Comparison of ENCODE assay signal across 34 cellular contexts in the genomic region with DNA sequence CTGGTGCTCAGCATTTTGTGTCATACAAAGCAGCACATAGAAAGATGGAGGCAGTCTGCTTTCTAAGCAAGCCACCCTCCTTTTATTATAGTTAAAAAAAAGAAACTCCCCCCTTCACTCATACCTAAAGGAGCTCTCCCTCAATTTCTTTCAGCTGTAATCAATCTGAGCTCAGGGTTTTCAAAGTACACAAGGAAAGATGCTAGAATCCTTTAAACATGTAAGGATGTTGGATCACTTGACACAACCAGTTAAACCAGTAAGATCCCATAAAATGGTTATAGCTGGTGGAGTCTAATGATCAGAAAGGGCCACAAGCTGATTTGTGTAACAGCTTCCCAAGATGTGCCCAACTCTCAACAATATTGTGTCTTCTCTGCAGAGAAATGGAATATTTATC. TPM values are rescaled to one million over a fixed set of nuclear protein-coding genes. Genes with fewer than 3 reads are reported as not detected.
"Had no signal": no experiment of that assay in that cellular context is flagged by ENCODE, and none has a peak within 500 bp of the region (broad histone marks: within the 10 kb centered on the region; RNA-seq: fewer than 3 reads in every experiment).

Gene CALHM4 (plus strand): TSS at position 301 of the 400 bp plus-strand sequence. CDS start 43 bp downstream, at position 344.

- H3K4me3 ChIP-seq: left lung, lower lobe of right lung, ovary, prostate gland, skin epidermis, suprapubic skin, thoracic aorta, tibial artery, upper lobe of right lung had no signal

- H3K27me3 ChIP-seq: left lung, ovary, suprapubic skin, tibial artery, upper lobe of right lung had no signal

- H3K36me3 ChIP-seq: left lung, lower lobe of right lung, neutrophil, ovary, prostate gland, suprapubic skin, thoracic aorta, tibial artery, upper lobe of right lung had no signal

- DNase-seq: hypothalamus; immature natural killer cell; kidney; left colon; left lung; lower lobe of right lung; mammary epithelial cell; mesenchymal stem cell; naive thymus-derived CD8-positive, alpha-beta T cell; occipital lobe; ovary; posterior cingulate gyrus; retina; right cardiac atrium; stimulated activated CD4-positive, alpha-beta T cell treated with anti-CD3 and anti-CD28 coated beads, Interleukin-12 subunit alpha, Interleukin-12 subunit beta, amount 100 ng/mL, for 4 hours; stimulated activated CD4-positive, alpha-beta T cell treated with anti-CD3 and anti-CD28 coated beads, Interleukin-15, amount 100 ng/mL, for 24 hours; stimulated activated CD4-positive, alpha-beta T cell treated with anti-CD3 and anti-CD28 coated beads, Interleukin-4, amount 100 ng/mL, for 24 hours; stimulated activated naive CD4-positive, alpha-beta T cell; tibial artery; trophoblast cell; upper lobe of right lung had no signal

- ATAC-seq: left colon; left lung; lower lobe of right lung; naive thymus-derived CD8-positive, alpha-beta T cell; right cardiac atrium; sciatic nerve; stimulated activated effector memory CD8-positive, alpha-beta T cell treated with anti-CD3 and anti-CD28 coated beads, Interleukin-12 subunit alpha, Interleukin-12 subunit beta, amount 100 ng/mL, for 72 hours; upper lobe of right lung had no signal

- H3K27ac ChIP-seq: left lung, lower lobe of right lung, neutrophil, ovary, prostate gland, skin epidermis, suprapubic skin, thoracic aorta, tibial artery, upper lobe of right lung had no signal

- H3K4me1 ChIP-seq: left lung, lower lobe of right lung, prostate gland, suprapubic skin, upper lobe of right lung had no signal

- H3K9me3 ChIP-seq: left lung, lower lobe of right lung, neutrophil, ovary, prostate gland, suprapubic skin, thoracic aorta, tibial artery, upper lobe of right lung had no signal

- FAIRE-seq: islet of Langerhans, kidney, urothelium cell line had no signal

RNA-seq across cellular contexts. Expression of gene CALHM4, which starts in this region (rescaled TPM):
- total RNA-seq: kidney; left colon; left lung; liver; lower lobe of right lung; mucosa of gallbladder; naive thymus-derived CD8-positive, alpha-beta T cell; neural crest cell; occipital lobe; ovary; sciatic nerve; subcutaneous adipose tissue; thoracic aorta; upper lobe of right lung had no signal
- polyA plus RNA-seq: immature natural killer cell; liver; naive thymus-derived CD8-positive, alpha-beta T cell had no signal
